In the genomic region with DNA sequence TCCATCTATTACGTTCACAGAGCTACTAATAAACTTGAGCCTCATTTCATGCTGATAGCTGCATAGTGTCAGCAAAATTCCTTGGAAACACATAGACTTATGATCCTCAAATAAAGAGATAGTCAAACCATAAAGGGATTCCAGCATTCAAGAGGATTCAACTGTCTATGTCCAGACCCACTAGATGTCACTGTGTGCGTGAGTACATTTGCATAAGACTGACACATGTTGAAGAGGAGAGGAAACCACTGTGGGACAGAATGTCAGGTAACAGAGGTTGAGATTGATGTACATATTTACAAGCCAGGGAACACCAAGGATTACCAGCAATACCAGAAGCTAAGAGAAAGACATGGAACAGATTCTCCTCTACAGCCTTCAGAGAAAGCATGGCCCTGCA, we compare ENCODE assay signal across 14 cellular contexts.
DNase-seq lines count a peak whose midpoint lies in the region; ATAC-seq and TF ChIP-seq lines count a peak whose summit lies in the region.
"Had no signal": no experiment of that assay in that cellular context is flagged by ENCODE, and none has a peak within 500 bp of the region (broad histone marks: within the 10 kb centered on the region; RNA-seq: fewer than 3 reads in every experiment).

No MANE protein-coding gene starts in this region.

- TF ChIP-seq CTCF in astrocyte of the spinal cord (IDR thresholded peaks at IDR 0.05; ENCODE audit: low read depth, low read length): peak; percentile 21
- peak; percentile 22 for TF ChIP-seq CTCF in neural progenitor cell (IDR thresholded peaks at IDR 0.05)

- no peak overlapping the region for H3K4me2 ChIP-seq in neural progenitor cell

- no peak overlapping the region for H3K27ac ChIP-seq in neural progenitor cell
- H3K27ac ChIP-seq: dorsolateral prefrontal cortex, thyroid gland had no signal

- TF ChIP-seq EP300 in Ishikawa (IDR thresholded peaks at IDR 0.05; ENCODE audit: borderline replicate concordance): no peak

- no peaks in the 10 kb centered on the region for H3K36me3 Mint-ChIP-seq in neural progenitor cell
- H3K36me3 Mint-ChIP-seq: activated naive CD8-positive, alpha-beta T cell treated with anti-CD3 and anti-CD28 coated beads, Interleukin-2, amount 10 ng/mL, durations not matched to agents 7 days and 5 days had no signal

- no peak overlapping the region for H3K4me3 ChIP-seq in astrocyte of the spinal cord (ENCODE audit: low read depth, low read length)
- H3K4me3 ChIP-seq in neural progenitor cell: no peak overlapping the region
- H3K4me3 ChIP-seq: dorsolateral prefrontal cortex, thyroid gland had no signal

- peak overlapping the region; percentile 17 for H2AFZ ChIP-seq in neural progenitor cell (replicated peaks)

- H3K4me1 Mint-ChIP-seq in neural progenitor cell: no peaks in the 10 kb centered on the region
- H3K4me1 Mint-ChIP-seq: activated naive CD8-positive, alpha-beta T cell treated with anti-CD3 and anti-CD28 coated beads, Interleukin-2, amount 10 ng/mL, durations not matched to agents 7 days and 5 days had no signal

- H3K27me3 ChIP-seq in neural progenitor cell: no peaks in the 10 kb centered on the region
- H3K27me3 ChIP-seq: thyroid gland had no signal

- no peaks in the 10 kb centered on the region for H3F3A ChIP-seq in neural progenitor cell (ENCODE audit: low read depth)

- no peaks in the 10 kb centered on the region for H4K20me1 ChIP-seq in neural progenitor cell (ENCODE audit: low read depth)

- H3K27ac Mint-ChIP-seq in neural progenitor cell: no peak overlapping the region
- H3K27ac Mint-ChIP-seq: activated naive CD8-positive, alpha-beta T cell treated with anti-CD3 and anti-CD28 coated beads, Interleukin-2, amount 10 ng/mL, durations not matched to agents 7 days and 5 days had no signal

- ATAC-seq in GM19463 (IDR thresholded peaks at IDR 0.05; ENCODE audit: unreplicated experiment) (peak; percentile 70), HG02852 (IDR thresholded peaks at IDR 0.05; ENCODE audit: unreplicated experiment) (no peak)
- ATAC-seq: left lobe of liver had no signal

- peak; percentile 19; the same call in 1 of the 2 replicates for TF ChIP-seq RAD21 in Ishikawa (IDR thresholded peaks at IDR 0.05; ENCODE audit: low read depth)

- no peaks in the 10 kb centered on the region for H3K79me2 ChIP-seq in neural progenitor cell (ENCODE audit: low read depth)

- in situ Hi-C loops in astrocyte of the spinal cord (cut with HindIII; ENCODE audit: low sequenced_read_pairs): no loop called here

- DNase-seq in astrocyte of the spinal cord (ENCODE audit: low read depth, low spot score): peak; percentile 15
- DNase-seq in neural progenitor cell (ENCODE audit: low spot score): peak; percentile 13
- no peak for DNase-seq in medulla oblongata (ENCODE audit: extremely low spot score)
- DNase-seq in NCI-H345 (lab: John Stamatoyannopoulos, UW): no peak
- DNase-seq: activated CD8-positive, alpha-beta memory T cell treated with anti-CD3 and anti-CD28 coated beads, Interleukin-2, amount 50 U/mL, for 48 hours; activated naive CD8-positive, alpha-beta T cell treated with anti-CD3 and anti-CD28 coated beads, Interleukin-2, amount 10 ng/mL, durations not matched to agents 7 days and 5 days; dorsolateral prefrontal cortex; H7; NCI-H1105; thyroid gland had no signal

- H3K4me1 ChIP-seq in neural progenitor cell: no peaks in the 10 kb centered on the region
- H3K4me1 ChIP-seq: thyroid gland had no signal

- H3K4me3 Mint-ChIP-seq in neural progenitor cell: no peak overlapping the region
- H3K4me3 Mint-ChIP-seq: activated naive CD8-positive, alpha-beta T cell treated with anti-CD3 and anti-CD28 coated beads, Interleukin-2, amount 10 ng/mL, durations not matched to agents 7 days and 5 days had no signal

- no peaks in the 10 kb centered on the region for H3K9me3 Mint-ChIP-seq in neural progenitor cell
- H3K9me3 Mint-ChIP-seq: activated naive CD8-positive, alpha-beta T cell treated with anti-CD3 and anti-CD28 coated beads, Interleukin-2, amount 10 ng/mL, durations not matched to agents 7 days and 5 days had no signal

- no peaks in the 10 kb centered on the region for H3K27me3 Mint-ChIP-seq in neural progenitor cell (ENCODE audit: insufficient read depth, low read depth)
- H3K27me3 Mint-ChIP-seq: activated naive CD8-positive, alpha-beta T cell treated with anti-CD3 and anti-CD28 coated beads, Interleukin-2, amount 10 ng/mL, durations not matched to agents 7 days and 5 days had no signal

- no peaks in the 10 kb centered on the region for H3K9me3 ChIP-seq in neural progenitor cell (ENCODE audit: low read depth)
- H3K9me3 ChIP-seq: thyroid gland had no signal

- no peak overlapping the region for H3K9ac ChIP-seq in neural progenitor cell

- no peaks in the 10 kb centered on the region for H3K36me3 ChIP-seq in neural progenitor cell
- H3K36me3 ChIP-seq: thyroid gland had no signal

TF ChIP-seq in Ishikawa, 13 proteins besides CTCF, POLR2A, EP300 and RAD21:
- TF ChIP-seq YY1 (IDR thresholded peaks at IDR 0.05; ENCODE audit: low read depth) (no peak), ZBTB7A (IDR thresholded peaks at IDR 0.05; ENCODE audit: low read depth) (no peak), CREB1 (IDR thresholded peaks at IDR 0.05; ENCODE audit: low read depth) (no peak), MAX (IDR thresholded peaks at IDR 0.05) (no peak), EGR1 (IDR thresholded peaks at IDR 0.05) (no peak), TAF1 (IDR thresholded peaks at IDR 0.05; ENCODE audit: low read depth) (no peak), USF1 (IDR thresholded peaks at IDR 0.05) (no peak), REST (IDR thresholded peaks at IDR 0.05; ENCODE audit: low read depth) (no peak), NFIC (IDR thresholded peaks at IDR 0.05) (no peak), TEAD4 (IDR thresholded peaks at IDR 0.05) (no peak), TCF12 (IDR thresholded peaks at IDR 0.05; ENCODE audit: low read depth) (no peak), CEBPB (IDR thresholded peaks at IDR 0.05) (no peak), FOXM1 (IDR thresholded peaks at IDR 0.05; ENCODE audit: borderline replicate concordance, low read depth) (no peak)

Comparison
In these comparisons a context has a peak if more than half of its experiments do, and no peak if none do; other contexts are left out.
1. DNase-seq: peak in astrocyte of the spinal cord (single experiment) and neural progenitor cell (single experiment); none in medulla oblongata (single experiment) and NCI-H345 (single experiment).